ENCODE assay signal across 10 cellular contexts in genomic region chr20:528923-529594, GRCh38. TPM values are rescaled to one million over a fixed set of nuclear protein-coding genes. Genes with fewer than 3 reads are reported as not detected.
DNase-seq lines count a peak whose midpoint lies in the region; ATAC-seq, FAIRE-seq and TF ChIP-seq lines count a peak whose summit lies in the region.
"Had no signal": no experiment of that assay in that cellular context is flagged by ENCODE, and none has a peak within 500 bp of the region (broad histone marks: within the 10 kb centered on the region; RNA-seq: fewer than 3 reads in every experiment).

No MANE protein-coding gene starts in this region.

- H3K9me3 Mint-ChIP-seq in astrocyte (ENCODE audit: unreplicated experiment): peaks cover 7% of the 10 kb centered on the region

- H3K4me1 ChIP-seq in astrocyte (ENCODE audit: insufficient read depth, low read length) (peaks cover 9% of the 10 kb centered on the region), mesenchymal stem cell (ENCODE audit: control insufficient read depth, insufficient read depth, low read depth, low read length) (peaks cover 7% of the 10 kb centered on the region)
- H3K4me1 ChIP-seq: prostate gland had no signal

- H3K9me3 ChIP-seq in astrocyte (ENCODE audit: insufficient read depth, low read depth, low read length) (no peaks in the 10 kb centered on the region), mesenchymal stem cell (ENCODE audit: control insufficient read depth, low read length) (peaks cover 11% of the 10 kb centered on the region)
- H3K9me3 ChIP-seq: prostate gland had no signal

- no peaks in the 10 kb centered on the region for H3K27me3 ChIP-seq in astrocyte (ENCODE audit: insufficient read depth, low read length)
- no peaks in the 10 kb centered on the region for H3K27me3 ChIP-seq in mesenchymal stem cell (ENCODE audit: control insufficient read depth in 1 of 2, insufficient read depth in 1 of 2, low read length in 2 of 2)

- H2BK5ac ChIP-seq in mesenchymal stem cell (ENCODE audit: low read depth, low read length, poor library complexity, severe bottlenecking): no peak overlapping the region

- H3K27ac Mint-ChIP-seq in astrocyte (ENCODE audit: unreplicated experiment): peak overlapping the region; percentile 99

- peaks cover 20% of the 10 kb centered on the region for H3K36me3 Mint-ChIP-seq in astrocyte (ENCODE audit: low read depth, unreplicated experiment)

- FAIRE-seq in astrocyte (lab: Jason Lieb, UNC): no peak
- FAIRE-seq: TTC549 had no signal

- H3K4me3 Mint-ChIP-seq in astrocyte (ENCODE audit: unreplicated experiment): peak overlapping the region; percentile 62

- no peak overlapping the region for H3K14ac ChIP-seq in mesenchymal stem cell (ENCODE audit: low read length in 2 of 2)

- H2AK5ac ChIP-seq in mesenchymal stem cell (ENCODE audit: low read length, severe bottlenecking): no peak overlapping the region

- no peaks in the 10 kb centered on the region for H3K27me3 Mint-ChIP-seq in astrocyte (ENCODE audit: low read depth, unreplicated experiment)

- no peak for TF ChIP-seq CTCF in astrocyte (IDR thresholded peaks at IDR 0.05; ENCODE audit: insufficient read depth, low read depth, low read length)

- 94% methylated on average over 3 of the region's 7 CpGs for WGBS in mesenchymal stem cell

- H4K91ac ChIP-seq in mesenchymal stem cell (ENCODE audit: low read length): no peak overlapping the region

- no peak overlapping the region for H3K4me3 ChIP-seq in astrocyte (ENCODE audit: insufficient read depth, low read depth, low read length)
- no peak overlapping the region for H3K4me3 ChIP-seq in mesenchymal stem cell (ENCODE audit: insufficient read depth in 1 of 2, low read depth in 1 of 2, low read length in 2 of 2)
- H3K4me3 ChIP-seq: prostate gland had no signal

- H2AFZ ChIP-seq in astrocyte (ENCODE audit: low read depth, low read length) (no peak overlapping the region), mesenchymal stem cell (ENCODE audit: low read depth, low read length) (no peak overlapping the region)

- H3K79me1 ChIP-seq in mesenchymal stem cell (replicated peaks; ENCODE audit: low read length, poor library complexity, severe bottlenecking): no peaks in the 10 kb centered on the region

- H3K79me2 ChIP-seq in astrocyte (ENCODE audit: insufficient read depth, low read length): peaks cover 98% of the 10 kb centered on the region

- H3K4me2 ChIP-seq in astrocyte (ENCODE audit: low read length) (no peak overlapping the region), mesenchymal stem cell (ENCODE audit: low read length, poor library complexity, severe bottlenecking) (no peak overlapping the region)

- no peak overlapping the region for H4K8ac ChIP-seq in mesenchymal stem cell (ENCODE audit: low read length)

- ATAC-seq in GM19351 (IDR thresholded peaks at IDR 0.05; ENCODE audit: unreplicated experiment): no peak

- peaks cover 34% of the 10 kb centered on the region for H3K4me1 Mint-ChIP-seq in astrocyte (ENCODE audit: low read depth, unreplicated experiment)

- H3K36me3 ChIP-seq in astrocyte (ENCODE audit: insufficient read depth, low read length) (no peaks in the 10 kb centered on the region), mesenchymal stem cell (ENCODE audit: control insufficient read depth in 1 of 2, insufficient read depth in 2 of 2, low read depth in 1 of 2, low read length in 2 of 2) (peaks cover 27 to 40% of the 10 kb centered on the region in 2 experiments)
- H3K36me3 ChIP-seq: prostate gland had no signal

- peaks cover 81% of the 10 kb centered on the region for H4K20me1 ChIP-seq in astrocyte (ENCODE audit: insufficient read depth, low read length)

- H3K18ac ChIP-seq in mesenchymal stem cell (ENCODE audit: low read depth in 1 of 2, low read length in 2 of 2): no peak overlapping the region

- H3K23ac ChIP-seq in mesenchymal stem cell (ENCODE audit: low read length in 2 of 2): no peak overlapping the region

- H3K4ac ChIP-seq in mesenchymal stem cell (ENCODE audit: low read depth in 1 of 2, low read length in 2 of 2): no peak overlapping the region

- no peak overlapping the region for H3K9ac ChIP-seq in astrocyte (ENCODE audit: low read length)
- peak overlapping the region; percentile 56 for H3K9ac ChIP-seq in mesenchymal stem cell (ENCODE audit: low read length)

- H3K27ac ChIP-seq in astrocyte (ENCODE audit: low read depth, low read length) (peak overlapping the region; percentile 41), mesenchymal stem cell (ENCODE audit: low read length, poor library complexity, severe bottlenecking) (peak overlapping the region; percentile 75)
- H3K27ac ChIP-seq: prostate gland had no signal

- no peak overlapping the region for H2BK12ac ChIP-seq in mesenchymal stem cell (ENCODE audit: low read length in 2 of 2)

- no peak overlapping the region for H2BK120ac ChIP-seq in mesenchymal stem cell (ENCODE audit: low read depth, low read length)

- H2BK15ac ChIP-seq in mesenchymal stem cell (ENCODE audit: low read depth, poor library complexity, severe bottlenecking): no peak overlapping the region

- peak; percentile 30 for DNase-seq in Ammon's horn (ENCODE audit: low spot score)
- peak; percentile 93 for DNase-seq in HPDE6-E6E7 (ENCODE audit: extremely low spot score)
- peak; percentile 80 for DNase-seq in astrocyte (ENCODE audit: low read depth)
- peak; percentile 82 for DNase-seq in mesenchymal stem cell
- DNase-seq in iPS-NIHi7 (ENCODE audit: extremely low spot score): no peak
- DNase-seq in HUDEP-2 (lab: John Stamatoyannopoulos, UW; ENCODE audit: unreplicated experiment in 76 of 76): no peak
- no peak for DNase-seq in GOT3 (lab: John Stamatoyannopoulos, UW)

RNA-seq across cellular contexts. Expression of gene CSNK2A1, which starts 14.5 kb away (rescaled TPM):
- total RNA-seq in astrocyte: 226 and 237 TPM in 2 replicates
- 101 TPM for polyA plus RNA-seq in mesenchymal stem cell (2013, experiment 1 of 2)
- 99.4 TPM for polyA plus RNA-seq in mesenchymal stem cell (2013, experiment 2 of 2)

Comparison
In these comparisons a context has a peak if more than half of its experiments do, and no peak if none do; other contexts are left out.
1. DNase-seq: peak in Ammon's horn (single experiment), HPDE6-E6E7 (single experiment), astrocyte (single experiment) and mesenchymal stem cell (single experiment); none in iPS-NIHi7 (single experiment), HUDEP-2 (0 of 76) and GOT3 (single experiment).